ENCODE assay signal across 8 cellular contexts in genomic region chr1:24928631-24929090, GRCh38. TPM values are rescaled to one million over a fixed set of nuclear protein-coding genes. Genes with fewer than 3 reads are reported as not detected.
DNase-seq lines count a peak whose midpoint lies in the region; ATAC-seq and TF ChIP-seq lines count a peak whose summit lies in the region.

No MANE protein-coding gene starts in this region.

- no peak for TF ChIP-seq POLR2A in suprapubic skin (IDR thresholded peaks at IDR 0.05)

- POLR2A ChIA-PET in activated CD4-positive, alpha-beta memory T cell treated with anti-CD3 and anti-CD28 coated beads, Interleukin-2, amount 10 ng/mL, durations not matched to agents 7 days and 5 days (lab: Charles Lee) = interaction anchor here (2.2 to 11.0 kb wide), 10 partner anchors 9 to 171 kb away, joined by 10 to 128 read pairs (median 38); no protein-coding TSS in a partner anchor

- CTCF ChIA-PET in activated CD4-positive, alpha-beta memory T cell treated with anti-CD3 and anti-CD28 coated beads, Interleukin-2, amount 10 ng/mL, durations not matched to agents 7 days and 5 days (lab: Charles Lee) = interaction anchor here (0.9 to 8.4 kb wide), 6 partner anchors 35 to 171 kb away, joined by 3 to 55 read pairs (median 3); no protein-coding TSS in a partner anchor

- H3K36me3 ChIP-seq in iPS-15b (ENCODE audit: control insufficient read depth, insufficient read depth, low read length) (no peaks in the 10 kb centered on the region), suprapubic skin (no peaks in the 10 kb centered on the region)

- no peak for TF ChIP-seq EP300 in suprapubic skin (IDR thresholded peaks at IDR 0.05)

- no peaks in the 10 kb centered on the region for H3K27me3 Mint-ChIP-seq in activated CD4-positive, alpha-beta memory T cell treated with anti-CD3 and anti-CD28 coated beads, Interleukin-2, amount 10 ng/mL, durations not matched to agents 7 days and 5 days

- H3K9me3 Mint-ChIP-seq in activated CD4-positive, alpha-beta memory T cell treated with anti-CD3 and anti-CD28 coated beads, Interleukin-2, amount 10 ng/mL, durations not matched to agents 7 days and 5 days = no peaks in the 10 kb centered on the region

- peak overlapping the region; percentile 80 for H3K27ac Mint-ChIP-seq in activated CD4-positive, alpha-beta memory T cell treated with anti-CD3 and anti-CD28 coated beads, Interleukin-2, amount 10 ng/mL, durations not matched to agents 7 days and 5 days

- H3K36me3 Mint-ChIP-seq in activated CD4-positive, alpha-beta memory T cell treated with anti-CD3 and anti-CD28 coated beads, Interleukin-2, amount 10 ng/mL, durations not matched to agents 7 days and 5 days (ENCODE audit: low read depth) = peaks cover 70% of the 10 kb centered on the region

- H3K27ac ChIP-seq in suprapubic skin = peak overlapping the region; percentile 82

- no peak overlapping the region for H3K9ac ChIP-seq in iPS-15b (ENCODE audit: low read depth, low read length)

- H3K9me3 ChIP-seq in iPS-15b (ENCODE audit: control insufficient read depth, insufficient read depth, low read length) (no peaks in the 10 kb centered on the region), suprapubic skin (no peaks in the 10 kb centered on the region)

- H3K27me3 ChIP-seq in iPS-15b (ENCODE audit: control insufficient read depth, insufficient read depth, low read length) (peaks cover 81% of the 10 kb centered on the region), suprapubic skin (peaks cover 99% of the 10 kb centered on the region)

- DNase-seq in stimulated activated CD4-positive, alpha-beta T cell treated with anti-CD3 and anti-CD28 coated beads, Interleukin-1b, Interleukin-23, amount 100 ng/mL, for 4 hours (ENCODE audit: low read depth in 2 of 2) = peak; percentile 30 to 42
- DNase-seq in stimulated activated CD4-positive, alpha-beta T cell treated with anti-CD3 and anti-CD28 coated beads, Interleukin-2, amount 100 ng/mL, for 48 hours = no peak
- peak; percentile 58 for DNase-seq in activated CD4-positive, alpha-beta memory T cell treated with anti-CD3 and anti-CD28 coated beads, Interleukin-2, amount 10 ng/mL, durations not matched to agents 7 days and 5 days
- no peak for DNase-seq in suprapubic skin (ENCODE audit: low spot score in 2 of 2)
- no peak for DNase-seq in GM03348 (ENCODE audit: low spot score)
- no peak for DNase-seq in UCSD-AML1 (lab: John Stamatoyannopoulos, UW; ENCODE audit: unreplicated experiment)

- no peak for TF ChIP-seq CTCF in suprapubic skin (IDR thresholded peaks at IDR 0.05)

- H3K4me3 Mint-ChIP-seq in activated CD4-positive, alpha-beta memory T cell treated with anti-CD3 and anti-CD28 coated beads, Interleukin-2, amount 10 ng/mL, durations not matched to agents 7 days and 5 days = peak overlapping the region; percentile 81

- peak overlapping the region; percentile 55 for H3K4me3 ChIP-seq in iPS-15b (ENCODE audit: low read depth, low read length)
- peak overlapping the region; percentile 53 for H3K4me3 ChIP-seq in suprapubic skin

- no peak for ATAC-seq in HG03571 (IDR thresholded peaks at IDR 0.05; ENCODE audit: unreplicated experiment)

- H3K4me1 Mint-ChIP-seq in activated CD4-positive, alpha-beta memory T cell treated with anti-CD3 and anti-CD28 coated beads, Interleukin-2, amount 10 ng/mL, durations not matched to agents 7 days and 5 days = peaks cover 63% of the 10 kb centered on the region

- H3K4me1 ChIP-seq in iPS-15b (ENCODE audit: control insufficient read depth, insufficient read depth, low read length) (peaks cover 19% of the 10 kb centered on the region), suprapubic skin (peaks cover 56% of the 10 kb centered on the region)

- WGBS in suprapubic skin = 6% methylated on average over 24 of the region's 24 CpGs

RNA-seq across cellular contexts. Expression of gene RUNX3, which starts 1.4 kb away (rescaled TPM):
- total RNA-seq in activated CD4-positive, alpha-beta memory T cell treated with anti-CD3 and anti-CD28 coated beads, Interleukin-2, amount 10 ng/mL, durations not matched to agents 7 days and 5 days = 100 to 1,000 TPM; 177 to 183 TPM
- total RNA-seq in suprapubic skin = 10 to 100 TPM in 3 of 4 donors, 1 to 10 TPM in 1; 7.9 to 18.7 (median 13.8) TPM

Comparison
In these comparisons a context has a peak if more than half of its experiments do, and no peak if none do; other contexts are left out.
1. DNase-seq: peak in stimulated activated CD4-positive, alpha-beta T cell treated with anti-CD3 and anti-CD28 coated beads, Interleukin-1b, Interleukin-23, amount 100 ng/mL, for 4 hours (2 of 2) and activated CD4-positive, alpha-beta memory T cell treated with anti-CD3 and anti-CD28 coated beads, Interleukin-2, amount 10 ng/mL, durations not matched to agents 7 days and 5 days (single experiment); none in stimulated activated CD4-positive, alpha-beta T cell treated with anti-CD3 and anti-CD28 coated beads, Interleukin-2, amount 100 ng/mL, for 48 hours (0 of 2), suprapubic skin (0 of 2), GM03348 (single experiment) and UCSD-AML1 (single experiment).
2. RNA of gene RUNX3, which starts 1.4 kb away (total RNA-seq): 177 to 183 TPM in activated CD4-positive, alpha-beta memory T cell treated with anti-CD3 and anti-CD28 coated beads, Interleukin-2, amount 10 ng/mL, durations not matched to agents 7 days and 5 days; 7.9 to 18.7 TPM in suprapubic skin; every median in the first group is over 4 times any median in the second.